In genomic region chr3:87088984-87089841, GRCh38 we compare ENCODE assay signal across 8 cellular contexts.
A peak's percentile ranks its signal among the peaks of the same experiment; 100 is the strongest.
DNase-seq lines count a peak whose midpoint lies in the region; ATAC-seq and TF ChIP-seq lines count a peak whose summit lies in the region.

No MANE protein-coding gene starts in this region.

- DNase-seq in EH (ENCODE audit: low read depth) (peak; percentile 92), GM20000 (ENCODE audit: low spot score) (peak; percentile 19), fibroblast of the aortic adventitia (ENCODE audit: low read depth) (peak; percentile 86), omental fat pad (ENCODE audit: low spot score) (no peak), NCI-H128 (lab: John Stamatoyannopoulos, UW; ENCODE audit: unreplicated experiment) (no peak), mesenteric fat pad (ENCODE audit: low spot score) (no peak)

- no peak for TF ChIP-seq CTCF in GM20000 (IDR thresholded peaks at IDR 0.05; ENCODE audit: extremely low read depth, missing control alignments)
- TF ChIP-seq CTCF in WI38 (IDR thresholded peaks at IDR 0.05; ENCODE audit: low read depth, low read length), result no peak
- TF ChIP-seq CTCF in fibroblast of the aortic adventitia (IDR thresholded peaks at IDR 0.05; ENCODE audit: insufficient read depth, low read length), result no peak
- TF ChIP-seq CTCF in omental fat pad (IDR thresholded peaks at IDR 0.05), result no peak

- H3K4me3 ChIP-seq in WI38 (ENCODE audit: low read depth, low read length) (peak overlapping the region; percentile 58), fibroblast of the aortic adventitia (ENCODE audit: low read depth, low read length) (peak overlapping the region; percentile 70)

- ATAC-seq in HG03565 (IDR thresholded peaks at IDR 0.05; ENCODE audit: unreplicated experiment) (peak; percentile 41), omental fat pad (ENCODE audit: low FRiP score) (peak; percentile 89)

Comparison
In these comparisons a context has a peak if more than half of its experiments do, and no peak if none do; other contexts are left out.
1. DNase-seq: peak in EH (single experiment), GM20000 (single experiment) and fibroblast of the aortic adventitia (single experiment); none in omental fat pad (single experiment), NCI-H128 (single experiment) and mesenteric fat pad (single experiment).